Comparison of ENCODE assay signal across 17 cellular contexts in the genomic region with DNA sequence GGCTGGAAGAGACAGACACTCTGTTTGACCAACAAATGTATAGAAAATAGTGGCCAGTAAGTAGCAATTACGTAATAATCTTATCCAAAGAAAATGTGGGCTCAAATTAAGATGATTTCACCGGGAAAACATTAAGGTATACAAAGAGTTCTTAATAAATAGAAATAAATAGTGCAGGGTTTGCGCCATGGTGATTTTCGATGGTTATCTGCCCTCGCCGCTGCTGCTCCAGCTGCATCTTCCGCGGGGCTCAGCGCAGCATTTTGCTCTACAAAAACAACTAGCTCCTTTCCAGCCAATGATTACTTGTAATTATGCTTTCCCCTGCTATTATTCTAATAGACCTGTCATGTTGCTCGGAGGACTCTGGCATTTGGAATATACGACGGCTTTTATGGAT.
A peak's percentile ranks its signal among the peaks of the same experiment; 100 is the strongest.
DNase-seq lines count a peak whose midpoint lies in the region; ATAC-seq and TF ChIP-seq lines count a peak whose summit lies in the region.
"Had no signal": no experiment of that assay in that cellular context is flagged by ENCODE, and none has a peak within 500 bp of the region (broad histone marks: within the 10 kb centered on the region; RNA-seq: fewer than 3 reads in every experiment).

No MANE protein-coding gene starts in this region.

- no peak for ATAC-seq in SK-N-SH treated with all-trans-retinoic acid at 6 μM for 48 hours
- ATAC-seq: HCT116 had no signal

- no peak overlapping the region for H2AFZ ChIP-seq in SK-N-SH (ENCODE audit: low read depth)
- H2AFZ ChIP-seq: GM23248 had no signal

- DNase-seq in SK-N-SH, result peak; percentile 44
- DNase-seq in NCI-H146 treated with DMSO at 0.1 percent for 48 hours (lab: John Stamatoyannopoulos, UW; ENCODE audit: unreplicated experiment), result peak; percentile 59
- peak; percentile 59 for DNase-seq in NCI-H748 treated with DMSO at 0.1 percent for 48 hours (lab: John Stamatoyannopoulos, UW)
- DNase-seq in endodermal cell, result no peak
- no peak for DNase-seq in NCI-H345 treated with DMSO at 0.1 percent for 48 hours (lab: John Stamatoyannopoulos, UW; ENCODE audit: unreplicated experiment)
- DNase-seq in prostate gland (ENCODE audit: low spot score), result no peak
- DNase-seq in activated gamma-delta T cell (lab: John Stamatoyannopoulos, UW), result no peak
- DNase-seq: Caco-2; CD8-positive, alpha-beta memory T cell; DND-41; GF-D8; GM23248 had no signal

- H3K27ac ChIP-seq in SK-N-SH (ENCODE audit: low read depth in 2 of 2, low read length in 1 of 2) (no peak overlapping the region), endodermal cell (ENCODE audit: low read depth, low read length) (no peak overlapping the region), prostate gland (no peak overlapping the region)
- H3K27ac ChIP-seq: 22Rv1, BLaER1, GM23248, HL-60 had no signal

- no peak for TF ChIP-seq POLR2A in prostate gland (IDR thresholded peaks at IDR 0.05)

- no peaks in the 10 kb centered on the region for H3K9me3 Mint-ChIP-seq in endodermal cell
- H3K9me3 Mint-ChIP-seq: CD8-positive, alpha-beta memory T cell had no signal

- H3K9me3 ChIP-seq in SK-N-SH (no peaks in the 10 kb centered on the region), endodermal cell (ENCODE audit: control insufficient read depth, low read length) (peaks cover 3% of the 10 kb centered on the region), prostate gland (no peaks in the 10 kb centered on the region)
- H3K9me3 ChIP-seq: Caco-2 had no signal

- POLR2A ChIA-PET in SK-N-SH (lab: Yijun Ruan, JAX), result interaction anchor here (1.3 kb wide), 1 partner anchor 10 kb away, joined by 4 read pairs; no protein-coding TSS in a partner anchor

- H3K36me3 ChIP-seq in SK-N-SH (replicated peaks in 1 of 2; ENCODE audit: control insufficient read depth in 1 of 2, insufficient read depth in 2 of 2, low read length in 1 of 2), result no peaks in the 10 kb centered on the region
- no peaks in the 10 kb centered on the region for H3K36me3 ChIP-seq in endodermal cell (ENCODE audit: control insufficient read depth, insufficient read depth, low read length)
- no peaks in the 10 kb centered on the region for H3K36me3 ChIP-seq in prostate gland

- TF ChIP-seq CTCF in SK-N-SH (IDR thresholded peaks at IDR 0.05) (no peak), endodermal cell (conservative IDR thresholded peaks at IDR 0.05) (no peak), prostate gland (IDR thresholded peaks at IDR 0.05) (no peak)

- H3K4me1 ChIP-seq in SK-N-SH (ENCODE audit: control insufficient read depth in 1 of 2, insufficient read depth in 2 of 2, low read depth in 1 of 2, low read length in 1 of 2), result no peaks in the 10 kb centered on the region
- no peaks in the 10 kb centered on the region for H3K4me1 ChIP-seq in endodermal cell (ENCODE audit: control insufficient read depth, insufficient read depth, low read length)
- H3K4me1 ChIP-seq in prostate gland (replicated peaks), result no peaks in the 10 kb centered on the region
- H3K4me1 ChIP-seq: Caco-2 had no signal

- intact Hi-C loops in prostate gland (cut with DNase I), result no loop called here

- H3K4me3 Mint-ChIP-seq in endodermal cell, result no peak overlapping the region
- H3K4me3 Mint-ChIP-seq: CD8-positive, alpha-beta memory T cell had no signal

- H3K27ac Mint-ChIP-seq in endodermal cell, result no peak overlapping the region
- H3K27ac Mint-ChIP-seq: CD8-positive, alpha-beta memory T cell had no signal

- CTCF ChIA-PET in SK-N-SH (lab: Yijun Ruan, JAX), result interaction anchor here (0.8 to 2.3 kb wide), 4 partner anchors 9 to 316 kb away, joined by 3 to 8 read pairs (median 4); no protein-coding TSS in a partner anchor

- no peak overlapping the region for H3K4me3 ChIP-seq in SK-N-SH (ENCODE audit: low read depth in 2 of 2, low read length in 1 of 2)
- H3K4me3 ChIP-seq in endodermal cell (ENCODE audit: low read length), result no peak overlapping the region
- H3K4me3 ChIP-seq in prostate gland, result no peak overlapping the region
- H3K4me3 ChIP-seq: BLaER1, GM23248 had no signal

- no peaks in the 10 kb centered on the region for H3K79me2 ChIP-seq in SK-N-SH (ENCODE audit: insufficient read depth)

- H3K27me3 ChIP-seq in SK-N-SH (ENCODE audit: insufficient read depth) (no peaks in the 10 kb centered on the region), endodermal cell (ENCODE audit: control insufficient read depth, insufficient read depth, low read length, poor library complexity, severe bottlenecking) (no peaks in the 10 kb centered on the region), prostate gland (replicated peaks; ENCODE audit: insufficient read depth) (no peaks in the 10 kb centered on the region)
- H3K27me3 ChIP-seq: BLaER1 had no signal

- no peaks in the 10 kb centered on the region for H3K27me3 Mint-ChIP-seq in endodermal cell (ENCODE audit: insufficient read depth)

- H3K4me1 Mint-ChIP-seq in endodermal cell, result no peaks in the 10 kb centered on the region
- H3K4me1 Mint-ChIP-seq: CD8-positive, alpha-beta memory T cell had no signal

- H3K9me2 ChIP-seq in SK-N-SH, result no peaks in the 10 kb centered on the region

- no peaks in the 10 kb centered on the region for H3K36me3 Mint-ChIP-seq in endodermal cell (ENCODE audit: low read depth)

- no peaks in the 10 kb centered on the region for H3F3A ChIP-seq in SK-N-SH (replicated peaks; ENCODE audit: insufficient read depth)

- WGBS in SK-N-SH (ENCODE audit: low lambda C conversion rate), result 24% methylated on average over 12 of the region's 12 CpGs
- 90 to 96% methylated on average over 10 to 12 of the region's 12 CpGs for WGBS in endodermal cell (ENCODE audit: insufficient coverage in 1 of 2, insufficient read length in 1 of 2), 2 experiments
- 72% methylated on average over 12 of the region's 12 CpGs for WGBS in prostate gland

- H3K4me2 ChIP-seq in SK-N-SH, result no peak overlapping the region
- H3K4me2 ChIP-seq: BLaER1 had no signal

- no peaks in the 10 kb centered on the region for H4K20me1 ChIP-seq in SK-N-SH (ENCODE audit: insufficient read depth)
- H4K20me1 ChIP-seq: BLaER1 had no signal

- no peak overlapping the region for H3K9ac ChIP-seq in SK-N-SH
- H3K9ac ChIP-seq in endodermal cell (ENCODE audit: extremely low read depth, low read length, poor library complexity, severe bottlenecking), result no peak overlapping the region
- H3K9ac ChIP-seq: BLaER1, GM23248 had no signal

- TF ChIP-seq EP300 in SK-N-SH (IDR thresholded peaks at IDR 0.05; ENCODE audit: borderline replicate concordance in 1 of 2, low read depth in 1 of 2, low read length in 1 of 2), result no peak

- TF ChIP-seq RAD21 in SK-N-SH (IDR thresholded peaks at IDR 0.05; ENCODE audit: low read length), result no peak

TF ChIP-seq in SK-N-SH, 30 proteins besides CTCF, POLR2A, EP300 and RAD21:
- TF ChIP-seq NRF1 (IDR thresholded peaks at IDR 0.05; ENCODE audit: low read depth, low read length), result no peak
- peak; percentile 62 for TF ChIP-seq GATA2 (CRISPR knock-in tag; IDR thresholded peaks at IDR 0.05)

TF ChIP-seq in SK-N-SH treated with all-trans-retinoic acid at 6 μM for 48 hours, 23 proteins besides CTCF, POLR2A, EP300 and RAD21 (continues in another document):
- TF ChIP-seq, protein P1, sequence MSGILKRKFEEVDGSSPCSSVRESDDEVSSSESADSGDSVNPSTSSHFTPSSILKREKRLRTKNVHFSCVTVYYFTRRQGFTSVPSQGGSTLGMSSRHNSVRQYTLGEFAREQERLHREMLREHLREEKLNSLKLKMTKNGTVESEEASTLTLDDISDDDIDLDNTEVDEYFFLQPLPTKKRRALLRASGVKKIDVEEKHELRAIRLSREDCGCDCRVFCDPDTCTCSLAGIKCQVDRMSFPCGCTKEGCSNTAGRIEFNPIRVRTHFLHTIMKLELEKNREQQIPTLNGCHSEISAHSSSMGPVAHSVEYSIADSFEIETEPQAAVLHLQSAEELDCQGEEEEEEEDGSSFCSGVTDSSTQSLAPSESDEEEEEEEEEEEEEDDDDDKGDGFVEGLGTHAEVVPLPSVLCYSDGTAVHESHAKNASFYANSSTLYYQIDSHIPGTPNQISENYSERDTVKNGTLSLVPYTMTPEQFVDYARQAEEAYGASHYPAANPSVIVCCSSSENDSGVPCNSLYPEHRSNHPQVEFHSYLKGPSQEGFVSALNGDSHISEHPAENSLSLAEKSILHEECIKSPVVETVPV (CRISPR knock-in tag; IDR thresholded peaks at IDR 0.05), result no peak
- TF ChIP-seq ZC3H10 (CRISPR knock-in tag; IDR thresholded peaks at IDR 0.05) (no peak), ARNTL (CRISPR knock-in tag; IDR thresholded peaks at IDR 0.05; ENCODE audit: borderline replicate concordance, low read depth) (no peak), ISL1 (CRISPR knock-in tag; IDR thresholded peaks at IDR 0.05) (no peak), OSR1 (CRISPR knock-in tag; IDR thresholded peaks at IDR 0.05) (no peak), ZFP30 (CRISPR knock-in tag; IDR thresholded peaks at IDR 0.05) (no peak)
- TF ChIP-seq, protein P2, sequence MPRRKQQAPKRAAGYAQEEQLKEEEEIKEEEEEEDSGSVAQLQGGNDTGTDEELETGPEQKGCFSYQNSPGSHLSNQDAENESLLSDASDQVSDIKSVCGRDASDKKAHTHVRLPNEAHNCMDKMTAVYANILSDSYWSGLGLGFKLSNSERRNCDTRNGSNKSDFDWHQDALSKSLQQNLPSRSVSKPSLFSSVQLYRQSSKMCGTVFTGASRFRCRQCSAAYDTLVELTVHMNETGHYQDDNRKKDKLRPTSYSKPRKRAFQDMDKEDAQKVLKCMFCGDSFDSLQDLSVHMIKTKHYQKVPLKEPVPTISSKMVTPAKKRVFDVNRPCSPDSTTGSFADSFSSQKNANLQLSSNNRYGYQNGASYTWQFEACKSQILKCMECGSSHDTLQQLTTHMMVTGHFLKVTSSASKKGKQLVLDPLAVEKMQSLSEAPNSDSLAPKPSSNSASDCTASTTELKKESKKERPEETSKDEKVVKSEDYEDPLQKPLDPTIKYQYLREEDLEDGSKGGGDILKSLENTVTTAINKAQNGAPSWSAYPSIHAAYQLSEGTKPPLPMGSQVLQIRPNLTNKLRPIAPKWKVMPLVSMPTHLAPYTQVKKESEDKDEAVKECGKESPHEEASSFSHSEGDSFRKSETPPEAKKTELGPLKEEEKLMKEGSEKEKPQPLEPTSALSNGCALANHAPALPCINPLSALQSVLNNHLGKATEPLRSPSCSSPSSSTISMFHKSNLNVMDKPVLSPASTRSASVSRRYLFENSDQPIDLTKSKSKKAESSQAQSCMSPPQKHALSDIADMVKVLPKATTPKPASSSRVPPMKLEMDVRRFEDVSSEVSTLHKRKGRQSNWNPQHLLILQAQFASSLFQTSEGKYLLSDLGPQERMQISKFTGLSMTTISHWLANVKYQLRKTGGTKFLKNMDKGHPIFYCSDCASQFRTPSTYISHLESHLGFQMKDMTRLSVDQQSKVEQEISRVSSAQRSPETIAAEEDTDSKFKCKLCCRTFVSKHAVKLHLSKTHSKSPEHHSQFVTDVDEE (CRISPR knock-in tag; IDR thresholded peaks at IDR 0.05), result no peak

Comparison
In these comparisons a context has a peak if more than half of its experiments do, and no peak if none do; other contexts are left out.
1. DNase-seq: peak in SK-N-SH (single experiment), NCI-H146 treated with DMSO at 0.1 percent for 48 hours (single experiment) and NCI-H748 treated with DMSO at 0.1 percent for 48 hours (single experiment); none in endodermal cell (single experiment), NCI-H345 treated with DMSO at 0.1 percent for 48 hours (single experiment), prostate gland (single experiment) and activated gamma-delta T cell (single experiment).